ENCODE assay signal across 24 cellular contexts in genomic region chr11:45142241-45142885, GRCh38. TPM values are rescaled to one million over a fixed set of nuclear protein-coding genes. Genes with fewer than 3 reads are reported as not detected.
DNase-seq lines count a peak whose midpoint lies in the region; ATAC-seq and TF ChIP-seq lines count a peak whose summit lies in the region.
"Had no signal": no experiment of that assay in that cellular context is flagged by ENCODE, and none has a peak within 500 bp of the region (broad histone marks: within the 10 kb centered on the region; RNA-seq: fewer than 3 reads in every experiment).

No MANE protein-coding gene starts in this region.

- H3K4me3 ChIP-seq in fibroblast of mammary gland (ENCODE audit: control insufficient read depth, low read depth, low read length) (no peak overlapping the region), sigmoid colon (no peak overlapping the region)
- H3K4me3 ChIP-seq: GM12878, HAP-1, hepatocyte, skin epidermis, upper lobe of left lung had no signal

- H3K27ac ChIP-seq in sigmoid colon: no peak overlapping the region
- H3K27ac ChIP-seq: hepatocyte, HL-60, RWPE1, skin epidermis, upper lobe of left lung had no signal

- 84 to 87% methylated on average over 3 of the region's 3 CpGs for WGBS in sigmoid colon, 2 donors

- no peak for ATAC-seq in GM21515 (IDR thresholded peaks at IDR 0.05; ENCODE audit: unreplicated experiment)
- no peak for ATAC-seq in GM18517 (IDR thresholded peaks at IDR 0.05; ENCODE audit: unreplicated experiment)

- no peak for TF ChIP-seq EP300 in sigmoid colon (IDR thresholded peaks at IDR 0.05)

- TF ChIP-seq CTCF in fibroblast of mammary gland (conservative IDR thresholded peaks at IDR 0.05; ENCODE audit: control insufficient read depth, insufficient read depth, low read depth, low read length): no peak
- TF ChIP-seq CTCF in sigmoid colon (IDR thresholded peaks at IDR 0.05): no peak

- no peaks in the 10 kb centered on the region for H3K9me3 ChIP-seq in sigmoid colon
- H3K9me3 ChIP-seq: HAP-1, upper lobe of left lung had no signal

- in situ Hi-C loops in G401 (cut with HindIII; ENCODE audit: low sequenced_read_pairs): no loop called here

- peaks cover 0 to 13% (median 11%) of the 10 kb centered on the region in 4 donors for H3K4me1 ChIP-seq in sigmoid colon
- H3K4me1 ChIP-seq: HAP-1 had no signal

- intact Hi-C loops in sigmoid colon (cut with DNase I): no loop called here

- TF ChIP-seq POLR2A in sigmoid colon (IDR thresholded peaks at IDR 0.05): no peak

- DNase-seq in ELR (ENCODE audit: low read depth): peak; percentile 2
- peak; percentile 53 for DNase-seq in LHCN-M2 (ENCODE audit: low read depth)
- peak; percentile 73 for DNase-seq in fibroblast of mammary gland (ENCODE audit: low read depth)
- peak; percentile 49 for DNase-seq in sigmoid colon
- DNase-seq in NOMO-1 (lab: John Stamatoyannopoulos, UW; ENCODE audit: unreplicated experiment in 2 of 2): no peak
- no peak for DNase-seq in G401 (ENCODE audit: low spot score)
- DNase-seq: activated naive CD4-positive, alpha-beta T cell treated with Interleukin-2 at 50 U/mL for 16 hours; Calu3; effector memory CD4-positive, alpha-beta T cell; kidney; naive B cell; NCI-H187; NCI-H510A; stimulated activated CD4-positive, alpha-beta T cell treated with anti-CD3 and anti-CD28 coated beads, Interleukin-4, amount 100 ng/mL, for 1 hour; stimulated activated naive CD8-positive, alpha-beta T cell treated with anti-CD3 and anti-CD28 coated beads, Interleukin-15, amount 100 ng/mL, for 72 hours; upper lobe of left lung had no signal

- no peaks in the 10 kb centered on the region for H3K27me3 ChIP-seq in sigmoid colon
- H3K27me3 ChIP-seq: upper lobe of left lung had no signal

- no peaks in the 10 kb centered on the region for H3K36me3 ChIP-seq in sigmoid colon
- H3K36me3 ChIP-seq: HAP-1, upper lobe of left lung had no signal

RNA-seq across cellular contexts. Expression of gene PRDM11, which starts 4.1 kb away (rescaled TPM):
- 3.8 and 4.6 TPM in 2 replicates for total RNA-seq in LHCN-M2 (2014; rRNA removed)
- 4.5 TPM for polyA plus RNA-seq in LHCN-M2 (2012)
- total RNA-seq in sigmoid colon: 10 to 100 TPM; 12.7 to 23.2 (median 20.7) TPM
- polyA plus RNA-seq in sigmoid colon: 1 to 10 TPM in 2 of 3 donors, under 1 TPM in 1; 0.92 to 4.3 (median 1.8) TPM
- 5.1 and 7.2 TPM in 2 replicates for total RNA-seq in G401 (2014; rRNA removed; shearing (Covaris generic))

Comparison
In these comparisons a context has a peak if more than half of its experiments do, and no peak if none do; other contexts are left out.
1. DNase-seq: peak in ELR (single experiment), LHCN-M2 (single experiment), fibroblast of mammary gland (single experiment) and sigmoid colon (single experiment); none in NOMO-1 (0 of 2) and G401 (single experiment).